Comparison of ENCODE assay signal across 1 cellular context in genomic region chr15:52256366-52256765, GRCh38.
TF ChIP-seq lines count a peak whose summit lies in the region.

No MANE protein-coding gene starts in this region.

TF ChIP-seq in GM23338, 12 proteins besides CTCF, POLR2A, EP300 and RAD21 (continued from another document):
- TF ChIP-seq REST (IDR thresholded peaks at IDR 0.05; ENCODE audit: unreplicated experiment), result no peak
TF ChIP-seq in GM23338: peak in this region for 1.
